In genomic region chr12:125111403-125111802, GRCh38 we compare ENCODE assay signal across 17 cellular contexts.
"Had no signal": no experiment of that assay in that cellular context is flagged by ENCODE, and none has a peak within 500 bp of the region (broad histone marks: within the 10 kb centered on the region; RNA-seq: fewer than 3 reads in every experiment).

No MANE protein-coding gene starts in this region.

- ATAC-seq: activated T-cell treated with anti-CD3 and anti-CD28 coated beads, Interleukin-2, amount 50 U/mL, for 4 hours; effector memory CD8-positive, alpha-beta T cell; heart right ventricle; naive thymus-derived CD4-positive, alpha-beta T cell; psoas muscle; right cardiac atrium; stimulated activated naive CD8-positive, alpha-beta T cell treated with anti-CD3 and anti-CD28 coated beads, Interleukin-15, Interleukin-2, amounts not matched to agents 100 U/mL and 50 U/mL, for 24 hours had no signal

- H3K4me1 ChIP-seq: heart right ventricle, psoas muscle, tibial artery had no signal

- DNase-seq: activated CD4-positive, alpha-beta T cell treated with anti-CD3 and anti-CD28 coated beads, Interleukin-2, amount 50 U/mL, for 1 hour; activated CD4-positive, CD25-positive, alpha-beta regulatory T cell treated with anti-CD3 and anti-CD28 coated beads, Interleukin-2, amount 50 U/mL, for 72 hours; activated CD8-positive, alpha-beta memory T cell treated with anti-CD3 and anti-CD28 coated beads, Interleukin-2, amount 50 U/mL, for 4 hours; activated effector memory CD4-positive, alpha-beta T cell treated with Interleukin-2 at 50 U/mL for 16 hours; activated naive CD4-positive, alpha-beta T cell treated with anti-CD3 and anti-CD28 coated beads, Interleukin-2, amount 50 U/mL, for 16 hours; activated T-cell treated with anti-CD3 and anti-CD28 coated beads, Interleukin-2, amount 50 U/mL, for 4 hours; dermis blood vessel endothelial cell; effector memory CD8-positive, alpha-beta T cell; heart right ventricle; kidney glomerular epithelial cell; naive thymus-derived CD4-positive, alpha-beta T cell; psoas muscle; right cardiac atrium; stimulated activated naive CD8-positive, alpha-beta T cell treated with anti-CD3 and anti-CD28 coated beads, Interleukin-15, Interleukin-2, amounts not matched to agents 100 U/mL and 50 U/mL, for 24 hours; substantia nigra; T1000; tibial artery had no signal

- H3K27ac ChIP-seq: heart right ventricle, psoas muscle, tibial artery had no signal

- H3K9me3 ChIP-seq: heart right ventricle, psoas muscle, tibial artery had no signal

- H3K4me3 ChIP-seq: heart right ventricle, psoas muscle, tibial artery had no signal

- H3K27me3 ChIP-seq: heart right ventricle, tibial artery had no signal
